ENCODE assay signal across 16 cellular contexts in genomic region chr4:7648813-7649395, GRCh38.
DNase-seq lines count a peak whose midpoint lies in the region; ATAC-seq and TF ChIP-seq lines count a peak whose summit lies in the region.
"Had no signal": no experiment of that assay in that cellular context is flagged by ENCODE, and none has a peak within 500 bp of the region (broad histone marks: within the 10 kb centered on the region; RNA-seq: fewer than 3 reads in every experiment).

No MANE protein-coding gene starts in this region.

- H2BK12ac ChIP-seq in mesenchymal stem cell (ENCODE audit: low read length in 2 of 2): peak overlapping the region; percentile 97

- no peaks in the 10 kb centered on the region for H3K36me3 Mint-ChIP-seq in MCF 10A (ENCODE audit: insufficient read depth, unreplicated experiment)
- no peaks in the 10 kb centered on the region for H3K36me3 Mint-ChIP-seq in activated CD8-positive, alpha-beta T cell treated with anti-CD3 and anti-CD28 coated beads for 36 hours (ENCODE audit: low read depth)

- POLR2A ChIA-PET in MCF 10A (lab: Yijun Ruan, JAX): interaction anchor here (0.5 kb wide), 1 partner anchor 92 kb away, joined by 5 read pairs; no protein-coding TSS in a partner anchor
- POLR2A ChIA-PET in activated CD8-positive, alpha-beta T cell treated with anti-CD3 and anti-CD28 coated beads for 36 hours (lab: Charles Lee): no interaction called here

- BruUV-seq in MCF 10A (replicated peaks; lab: Mats Ljungman, UMichigan): no TSS peak

- peak overlapping the region; percentile 66 for H4K8ac ChIP-seq in mesenchymal stem cell (ENCODE audit: low read length)

- H2AK5ac ChIP-seq in mesenchymal stem cell (ENCODE audit: low read length, severe bottlenecking): peak overlapping the region; percentile 21

- H3K23ac ChIP-seq in mesenchymal stem cell (ENCODE audit: low read length in 2 of 2): no peak overlapping the region

- H2AFZ ChIP-seq in mesenchymal stem cell (ENCODE audit: low read depth, low read length): no peak overlapping the region

- TF ChIP-seq CTCF in MCF 10A (IDR thresholded peaks at IDR 0.05; ENCODE audit: unreplicated experiment): no peak
- no peak for TF ChIP-seq CTCF in breast epithelium (IDR thresholded peaks at IDR 0.05)
- TF ChIP-seq CTCF in activated CD8-positive, alpha-beta T cell treated with anti-CD3 and anti-CD28 coated beads for 36 hours (IDR thresholded peaks at IDR 0.05): no peak

- H3K27me3 ChIP-seq in breast epithelium (peaks cover 0 to 6% of the 10 kb centered on the region in 2 donors), mesenchymal stem cell (ENCODE audit: control insufficient read depth in 1 of 2, insufficient read depth in 1 of 2, low read length in 2 of 2) (peaks cover 0 to 8% of the 10 kb centered on the region in 2 experiments)
- H3K27me3 ChIP-seq: Peyer's patch, transverse colon had no signal

- intact Hi-C loops in MCF 10A (cut with micrococcal nuclease) (no loop called here), breast epithelium (cut with DNase I; ENCODE audit: low total_unique reads) (no loop called here)
- intact Hi-C loops in activated CD8-positive, alpha-beta T cell treated with anti-CD3 and anti-CD28 coated beads for 36 hours (cut with micrococcal nuclease): no loop called here

- no peak overlapping the region for H3K4me2 ChIP-seq in mesenchymal stem cell (ENCODE audit: low read length, poor library complexity, severe bottlenecking)

- H3K14ac ChIP-seq in mesenchymal stem cell (ENCODE audit: low read length in 2 of 2): peak overlapping the region in 1 of 2 experiments; percentile 94

- no peaks in the 10 kb centered on the region for H3K9me3 Mint-ChIP-seq in MCF 10A (ENCODE audit: unreplicated experiment)
- no peaks in the 10 kb centered on the region for H3K9me3 Mint-ChIP-seq in activated CD8-positive, alpha-beta T cell treated with anti-CD3 and anti-CD28 coated beads for 36 hours

- H3K27me3 Mint-ChIP-seq in MCF 10A (ENCODE audit: insufficient read depth, unreplicated experiment): no peaks in the 10 kb centered on the region
- H3K27me3 Mint-ChIP-seq in activated CD8-positive, alpha-beta T cell treated with anti-CD3 and anti-CD28 coated beads for 36 hours: peaks cover 4% of the 10 kb centered on the region

- H3K27ac Mint-ChIP-seq in MCF 10A (ENCODE audit: low read depth, unreplicated experiment): no peak overlapping the region
- peak overlapping the region; percentile 74 for H3K27ac Mint-ChIP-seq in activated CD8-positive, alpha-beta T cell treated with anti-CD3 and anti-CD28 coated beads for 36 hours

- no peak overlapping the region for H3K4me3 ChIP-seq in breast epithelium
- H3K4me3 ChIP-seq in mesenchymal stem cell (ENCODE audit: insufficient read depth in 1 of 2, low read depth in 1 of 2, low read length in 2 of 2): no peak overlapping the region
- H3K4me3 ChIP-seq: coronary artery, Peyer's patch, transverse colon had no signal

- no peak overlapping the region for H3K9ac ChIP-seq in mesenchymal stem cell (ENCODE audit: low read length)

- peak overlapping the region; percentile 92 for H2BK15ac ChIP-seq in mesenchymal stem cell (ENCODE audit: low read depth, poor library complexity, severe bottlenecking)

- H3K27ac ChIP-seq in breast epithelium: no peak overlapping the region
- peak overlapping the region; percentile 71 for H3K27ac ChIP-seq in mesenchymal stem cell (ENCODE audit: low read length, poor library complexity, severe bottlenecking)

- DNase-seq in MCF 10A (ENCODE audit: unreplicated experiment): peak; percentile 19
- no peak for DNase-seq in breast epithelium (ENCODE audit: low spot score in 2 of 2)
- no peak for DNase-seq in activated CD8-positive, alpha-beta T cell treated with anti-CD3 and anti-CD28 coated beads for 36 hours
- DNase-seq in mesenchymal stem cell: no peak
- no peak for DNase-seq in cerebellar nuclear complex (lab: John Stamatoyannopoulos, UW)
- no peak for DNase-seq in stimulated activated naive CD4-positive, alpha-beta T cell (lab: John Stamatoyannopoulos, UW)
- DNase-seq: erythroblast, NCI-H1092, NCI-H526 treated with DMSO at 0.1 percent for 48 hours, nucleus accumbens had no signal

- CTCF ChIA-PET in MCF 10A (lab: Yijun Ruan, JAX): interaction anchor here (0.6 kb wide), 2 partner anchors 153 to 230 kb away, joined by 3 read pairs; no protein-coding TSS in a partner anchor
- CTCF ChIA-PET in activated CD8-positive, alpha-beta T cell treated with anti-CD3 and anti-CD28 coated beads for 36 hours (lab: Charles Lee): no interaction called here

- no peaks in the 10 kb centered on the region for H3K36me3 ChIP-seq in breast epithelium
- peaks cover 0 to 15% of the 10 kb centered on the region in 2 experiments for H3K36me3 ChIP-seq in mesenchymal stem cell (ENCODE audit: control insufficient read depth in 1 of 2, insufficient read depth in 2 of 2, low read depth in 1 of 2, low read length in 2 of 2)
- H3K36me3 ChIP-seq: Peyer's patch, transverse colon had no signal

- WGBS in mesenchymal stem cell: 86% methylated on average over 14 of the region's 14 CpGs

- H2BK120ac ChIP-seq in mesenchymal stem cell (ENCODE audit: low read depth, low read length): peak overlapping the region; percentile 81

- ATAC-seq in activated CD8-positive, alpha-beta T cell treated with anti-CD3 and anti-CD28 coated beads for 36 hours: no peak
- ATAC-seq in GM18502 (IDR thresholded peaks at IDR 0.05; ENCODE audit: poor library complexity, unreplicated experiment): no peak
- ATAC-seq in GM21723 (IDR thresholded peaks at IDR 0.05; ENCODE audit: unreplicated experiment): no peak
- ATAC-seq: sciatic nerve had no signal

- no peak overlapping the region for H3K4me3 Mint-ChIP-seq in MCF 10A (ENCODE audit: unreplicated experiment)
- H3K4me3 Mint-ChIP-seq in activated CD8-positive, alpha-beta T cell treated with anti-CD3 and anti-CD28 coated beads for 36 hours: no peak overlapping the region

- TF ChIP-seq POLR2A in breast epithelium (IDR thresholded peaks at IDR 0.05): no peak

- peak overlapping the region; percentile 97 for H3K18ac ChIP-seq in mesenchymal stem cell (ENCODE audit: low read depth in 1 of 2, low read length in 2 of 2)

- peaks cover 0 to 5% of the 10 kb centered on the region in 2 donors for H3K9me3 ChIP-seq in breast epithelium
- H3K9me3 ChIP-seq in mesenchymal stem cell (ENCODE audit: control insufficient read depth, low read length): peaks cover 6% of the 10 kb centered on the region
- H3K9me3 ChIP-seq: Peyer's patch, transverse colon had no signal

- no peaks in the 10 kb centered on the region for H3K79me1 ChIP-seq in mesenchymal stem cell (replicated peaks; ENCODE audit: low read length, poor library complexity, severe bottlenecking)

- H3K4ac ChIP-seq in mesenchymal stem cell (ENCODE audit: low read depth in 1 of 2, low read length in 2 of 2): peak overlapping the region; percentile 12 to 97

- H3K4me1 ChIP-seq in breast epithelium (no peaks in the 10 kb centered on the region), mesenchymal stem cell (ENCODE audit: control insufficient read depth, insufficient read depth, low read depth, low read length) (peaks cover 56% of the 10 kb centered on the region)

- H3K4me1 Mint-ChIP-seq in MCF 10A (ENCODE audit: insufficient read depth, unreplicated experiment): peaks cover 39% of the 10 kb centered on the region
- H3K4me1 Mint-ChIP-seq in activated CD8-positive, alpha-beta T cell treated with anti-CD3 and anti-CD28 coated beads for 36 hours (ENCODE audit: low read depth): peaks cover 39% of the 10 kb centered on the region

- H2BK5ac ChIP-seq in mesenchymal stem cell (ENCODE audit: low read depth, low read length, poor library complexity, severe bottlenecking): no peak overlapping the region

- peak overlapping the region; percentile 87 for H4K91ac ChIP-seq in mesenchymal stem cell (ENCODE audit: low read length)
